6 cellular contexts compared by ENCODE assay signal in the genomic region with DNA sequence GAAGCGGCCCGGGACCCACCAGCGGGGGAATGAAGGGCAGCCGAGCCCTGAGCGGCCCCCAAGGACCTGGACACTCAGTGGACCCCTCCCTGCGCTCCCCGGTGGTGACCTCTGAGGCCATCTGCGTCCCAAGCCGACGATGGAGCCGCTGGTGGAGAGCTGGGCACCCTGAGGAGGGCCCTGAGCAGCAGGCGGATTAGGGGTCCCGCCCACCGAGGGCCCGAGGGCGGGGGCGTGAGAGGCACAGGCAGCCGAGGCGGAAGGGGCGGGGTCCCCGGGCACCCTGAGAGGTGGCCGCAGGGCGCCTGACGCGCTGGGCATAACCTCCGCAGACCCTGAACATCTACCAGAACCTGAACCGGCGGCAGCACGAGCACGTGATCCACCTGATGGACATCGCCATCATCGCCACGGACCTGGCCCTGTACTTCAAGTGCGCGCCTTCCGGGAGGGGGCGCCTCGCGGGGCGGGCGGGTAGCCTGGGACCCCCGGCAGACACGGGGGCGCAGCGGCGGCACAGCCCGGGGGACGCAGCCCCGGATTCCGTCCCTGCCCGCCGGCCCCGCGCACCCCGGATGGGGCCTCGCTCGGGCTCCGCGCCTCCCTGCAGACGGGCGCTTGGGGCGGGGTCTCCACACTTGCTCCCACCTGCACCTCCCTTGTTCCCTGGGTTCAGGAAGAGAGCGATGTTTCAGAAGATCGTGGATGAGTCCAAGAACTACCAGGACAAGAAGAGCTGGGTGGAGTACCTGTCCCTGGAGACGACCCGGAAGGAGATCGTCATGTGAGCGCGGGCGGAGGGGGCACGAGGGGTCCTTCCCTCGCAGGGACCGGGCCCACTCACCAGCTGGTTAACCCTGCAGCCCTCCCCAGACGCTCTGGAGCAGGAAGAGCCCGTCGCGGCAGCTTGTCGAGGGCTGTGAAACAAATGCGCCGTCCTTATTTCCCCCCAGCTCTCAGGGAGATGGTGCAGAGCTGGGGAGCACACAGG. TPM values are rescaled to one million over a fixed set of nuclear protein-coding genes. Genes with fewer than 3 reads are reported as not detected.
DNase-seq lines count a peak whose midpoint lies in the region; ATAC-seq and TF ChIP-seq lines count a peak whose summit lies in the region.

No MANE protein-coding gene starts in this region.

- peaks cover 14% of the 10 kb centered on the region for H3K4me1 ChIP-seq in Loucy (ENCODE audit: insufficient read depth, low read length, poor library complexity, severe bottlenecking)
- H3K4me1 ChIP-seq in stomach: peaks cover 7 to 21% (median 18%) of the 10 kb centered on the region in 4 donors

- H3K9ac ChIP-seq in Loucy (ENCODE audit: low read depth, low read length, poor library complexity, severe bottlenecking): peak overlapping the region; percentile 95

- intact Hi-C loops in lower leg skin (cut with DNase I; ENCODE audit: low total_unique reads) (no loop called here), stomach (cut with DNase I; ENCODE audit: low total_unique reads) (no loop called here)

- H3K27me3 ChIP-seq in Loucy (ENCODE audit: insufficient read depth, low read length, poor library complexity, severe bottlenecking) (no peaks in the 10 kb centered on the region), stomach (peaks cover 0 to 25% (median 8%) of the 10 kb centered on the region in 3 donors)

- peak; percentile 33 for TF ChIP-seq CTCF in Loucy (conservative IDR thresholded peaks at IDR 0.05; ENCODE audit: low read length)
- no peak for TF ChIP-seq CTCF in lower leg skin (IDR thresholded peaks at IDR 0.05)
- TF ChIP-seq CTCF in stomach (IDR thresholded peaks at IDR 0.05): no peak

- DNase-seq in activated gamma-delta T cell (lab: John Stamatoyannopoulos, UW): peak; percentile 62
- no peak for DNase-seq in lower leg skin (ENCODE audit: low spot score in 2 of 2)
- DNase-seq in stomach: peak; percentile 53
- DNase-seq in SHP77 treated with DMSO at 0.1 percent for 48 hours (lab: John Stamatoyannopoulos, UW): no peak

- peak overlapping the region; percentile 86 for H3K4me2 ChIP-seq in Loucy (ENCODE audit: low read depth, low read length, poor library complexity, severe bottlenecking)

- H3K9me3 ChIP-seq in Loucy (ENCODE audit: insufficient read depth, low read depth, low read length) (no peaks in the 10 kb centered on the region), stomach (no peaks in the 10 kb centered on the region)

- ATAC-seq in GM18907 (IDR thresholded peaks at IDR 0.05; ENCODE audit: unreplicated experiment): peak; percentile 72

- H3K27ac ChIP-seq in stomach: peak overlapping the region in 4 of 5 donors; percentile 40 to 67 (median 52)

- 1 to 5% methylated on average over 63 to 71 of the region's 80 CpGs for WGBS in lower leg skin, 2 donors
- WGBS in stomach, 5 donors: 2 to 8% (median 3%) methylated on average over 22 to 80 of the region's 80 CpGs

- H3K9me2 ChIP-seq in Loucy (replicated peaks; ENCODE audit: low read depth, low read length): no peaks in the 10 kb centered on the region

- TF ChIP-seq EP300 in stomach (IDR thresholded peaks at IDR 0.05): no peak

- H2AFZ ChIP-seq in Loucy (ENCODE audit: low read length): peak overlapping the region; percentile 97

- no peaks in the 10 kb centered on the region for H3K36me3 ChIP-seq in Loucy (ENCODE audit: insufficient read depth, low read length)
- no peaks in the 10 kb centered on the region for H3K36me3 ChIP-seq in stomach

- H3K4me3 ChIP-seq in Loucy (ENCODE audit: low read length, poor library complexity, severe bottlenecking) (peak overlapping the region; percentile 96), lower leg skin (ENCODE audit: low read depth, poor library complexity, severe bottlenecking) (peak overlapping the region; percentile 13), stomach (peak overlapping the region; percentile 62 to 78 (median 68))

- TF ChIP-seq POLR2A in lower leg skin (IDR thresholded peaks at IDR 0.05) (no peak), stomach (IDR thresholded peaks at IDR 0.05) (no peak)

- H3F3A ChIP-seq in Loucy (ENCODE audit: low read depth): no peaks in the 10 kb centered on the region

- H4K20me1 ChIP-seq in Loucy (ENCODE audit: insufficient read depth, low read length, poor library complexity, severe bottlenecking): no peaks in the 10 kb centered on the region

- H3K79me2 ChIP-seq in Loucy (ENCODE audit: insufficient read depth, low read length): peaks cover 13% of the 10 kb centered on the region; the same call in 1 of the 2 replicates

RNA-seq across cellular contexts. Expression of a gene that starts 10.3 kb away (rescaled TPM):
- total RNA-seq in lower leg skin: 100 to 1,000 TPM in 3 of 4 donors, 10 to 100 TPM in 1; 38.2 to 172 (median 140) TPM
- 100 to 1,000 TPM in 3 of 5 donors, 10 to 100 TPM in 1, 1 to 10 TPM in 1; 8.0 to 842 (median 169) TPM for total RNA-seq in stomach
- 100 to 1,000 TPM; 742 to 876 (median 853) TPM for polyA plus RNA-seq in stomach

RNA-seq across cellular contexts. Expression of a gene that starts 10.6 kb away (rescaled TPM):
- total RNA-seq in lower leg skin (10 to 100 TPM in 1 of 4 donors, 1 to 10 TPM in 3; 7.2 to 31.4 (median 7.7) TPM), stomach (10 to 100 TPM in 3 of 5 donors, 1 to 10 TPM in 2; 7.0 to 67.7 (median 13.4) TPM)
- polyA plus RNA-seq in stomach: 100 to 1,000 TPM in 1 of 3 donors, 10 to 100 TPM in 2; 18.8 to 148 (median 42.7) TPM

RNA-seq across cellular contexts. Expression of a gene that starts 25.2 kb away (rescaled TPM):
- total RNA-seq in lower leg skin (10 to 100 TPM; 16.8 to 33.8 (median 22.7) TPM), stomach (10 to 100 TPM in 2 of 5 donors, 1 to 10 TPM in 3; 2.7 to 18.8 (median 9.4) TPM)
- polyA plus RNA-seq in stomach: 10 to 100 TPM in 2 of 3 donors, 1 to 10 TPM in 1; 8.2 to 15.2 (median 11.4) TPM

RNA-seq across cellular contexts. Expression of a gene that starts 38.4 kb away (rescaled TPM):
- total RNA-seq in lower leg skin: 1 to 10 TPM in 1 of 4 donors, under 1 TPM in 1, not detected in 2; 0.59 to 1.5 TPM
- total RNA-seq in stomach: 10 to 100 TPM in 1 of 5 donors, not detected in 4; 12.3 TPM
- polyA plus RNA-seq in stomach: 1 to 10 TPM; 1.1 to 1.8 (median 1.6) TPM

RNA-seq across cellular contexts. Expression of a gene that starts 41.9 kb away (rescaled TPM):
- total RNA-seq in lower leg skin: 100 to 1,000 TPM in 1 of 4 donors, 10 to 100 TPM in 3; 55.2 to 102 (median 72.3) TPM
- total RNA-seq in stomach: 100 to 1,000 TPM in 2 of 5 donors, 10 to 100 TPM in 3; 45.2 to 140 (median 82.6) TPM
- polyA plus RNA-seq in stomach: 10 to 100 TPM; 24.7 to 48.9 (median 24.9) TPM

Comparison
In these comparisons a context has a peak if more than half of its experiments do, and no peak if none do; other contexts are left out.
1. H3K4me3 ChIP-seq: peak in every context shown above with its lines; median percentile 96 in Loucy; 68 in stomach; 13 in lower leg skin.
2. DNase-seq: peak in activated gamma-delta T cell (single experiment) and stomach (single experiment); none in lower leg skin (0 of 2) and SHP77 treated with DMSO at 0.1 percent for 48 hours (single experiment).